ENCODE assay signal across 8 cellular contexts in genomic region chr1:226121049-226121586, GRCh38. TPM values are rescaled to one million over a fixed set of nuclear protein-coding genes. Genes with fewer than 3 reads are reported as not detected.
DNase-seq lines count a peak whose midpoint lies in the region; ATAC-seq, FAIRE-seq and TF ChIP-seq lines count a peak whose summit lies in the region.

No MANE protein-coding gene starts in this region.

- H3K36me3 ChIP-seq in SK-N-SH (replicated peaks in 1 of 2; ENCODE audit: control insufficient read depth in 1 of 2, insufficient read depth in 2 of 2, low read length in 1 of 2) (no peaks in the 10 kb centered on the region), iPS-20b (ENCODE audit: insufficient read depth, low read depth, low read length) (no peaks in the 10 kb centered on the region), subcutaneous abdominal adipose tissue (ENCODE audit: control insufficient read depth in 5 of 5, insufficient read depth in 5 of 5, low read length in 5 of 5) (no peaks in the 10 kb centered on the region)

- H3K9me3 ChIP-seq in SK-N-SH (no peaks in the 10 kb centered on the region), iPS-20b (ENCODE audit: insufficient read depth, low read depth, low read length) (no peaks in the 10 kb centered on the region), subcutaneous abdominal adipose tissue (ENCODE audit: control insufficient read depth in 5 of 5, low read length in 5 of 5) (no peaks in the 10 kb centered on the region)

- H3K4me3 Mint-ChIP-seq in activated T-helper 1 cell treated with anti-CD3 and anti-CD28 coated beads, Interleukin-12 subunit alpha, Interleukin-12 subunit beta, Interleukin-2, Interleukin-4 antibody, amounts not matched to agents 30 ng/mL and 10 ng/mL and 1 ng/mL, durations not matched to agents 14 hours and 24 hours and 36 hours = peak overlapping the region; percentile 83

- no peak for FAIRE-seq in HTR-8/SVneo (lab: Jason Lieb, UNC)

- H3K9ac ChIP-seq in SK-N-SH = no peak overlapping the region
- H3K9ac ChIP-seq in iPS-20b (ENCODE audit: low read depth, low read length) = no peak overlapping the region; the same call in 1 of the 2 replicates
- H3K9ac ChIP-seq in subcutaneous abdominal adipose tissue (ENCODE audit: low read length in 5 of 5) = peak overlapping the region in 3 of 5 donors; percentile 43 to 59 (median 48)

- no peak for TF ChIP-seq CTCF in SK-N-SH (IDR thresholded peaks at IDR 0.05)

- peaks cover 5% of the 10 kb centered on the region for H3K27me3 Mint-ChIP-seq in activated T-helper 1 cell treated with anti-CD3 and anti-CD28 coated beads, Interleukin-12 subunit alpha, Interleukin-12 subunit beta, Interleukin-2, Interleukin-4 antibody, amounts not matched to agents 30 ng/mL and 10 ng/mL and 1 ng/mL, durations not matched to agents 14 hours and 24 hours and 36 hours (ENCODE audit: insufficient read depth)

- peak overlapping the region; percentile 82; the same call in 1 of the 2 replicates for H3K4me2 ChIP-seq in SK-N-SH

- H3K9me2 ChIP-seq in SK-N-SH = no peaks in the 10 kb centered on the region

- intact Hi-C loops in activated T-helper 1 cell treated with anti-CD3 and anti-CD28 coated beads, Interleukin-12 subunit alpha, Interleukin-12 subunit beta, Interleukin-2, Interleukin-4 antibody, amounts not matched to agents 30 ng/mL and 10 ng/mL and 1 ng/mL, durations not matched to agents 14 hours and 24 hours and 36 hours (cut with micrococcal nuclease) = loop anchor here (1.0 kb wide), 2 partner anchors 38 to 57 kb away; no protein-coding TSS in a partner anchor

- H3K4me1 Mint-ChIP-seq in activated T-helper 1 cell treated with anti-CD3 and anti-CD28 coated beads, Interleukin-12 subunit alpha, Interleukin-12 subunit beta, Interleukin-2, Interleukin-4 antibody, amounts not matched to agents 30 ng/mL and 10 ng/mL and 1 ng/mL, durations not matched to agents 14 hours and 24 hours and 36 hours (ENCODE audit: low read depth) = peaks cover 39% of the 10 kb centered on the region

- H2AFZ ChIP-seq in SK-N-SH (ENCODE audit: low read depth) = no peak overlapping the region

- no peaks in the 10 kb centered on the region for H3K27me3 ChIP-seq in SK-N-SH (ENCODE audit: insufficient read depth)
- H3K27me3 ChIP-seq in iPS-20b (ENCODE audit: insufficient read depth, low read length) = peaks cover 23% of the 10 kb centered on the region
- H3K27me3 ChIP-seq in subcutaneous abdominal adipose tissue (ENCODE audit: control insufficient read depth in 5 of 5, insufficient read depth in 4 of 5, low read length in 5 of 5) = peaks cover 0 to 4% (median 0%) of the 10 kb centered on the region in 5 donors

- 42% methylated on average over 22 of the region's 37 CpGs for WGBS in SK-N-SH (ENCODE audit: low lambda C conversion rate)

- H3K27ac ChIP-seq in SK-N-SH (ENCODE audit: low read depth in 2 of 2, low read length in 1 of 2) (no peak overlapping the region), iPS-20b (ENCODE audit: low read length) (no peak overlapping the region), subcutaneous abdominal adipose tissue (ENCODE audit: low read depth, low read length) (no peak overlapping the region)

- no peaks in the 10 kb centered on the region for H3K9me3 Mint-ChIP-seq in activated T-helper 1 cell treated with anti-CD3 and anti-CD28 coated beads, Interleukin-12 subunit alpha, Interleukin-12 subunit beta, Interleukin-2, Interleukin-4 antibody, amounts not matched to agents 30 ng/mL and 10 ng/mL and 1 ng/mL, durations not matched to agents 14 hours and 24 hours and 36 hours

- peaks cover 2% of the 10 kb centered on the region for H3K36me3 Mint-ChIP-seq in activated T-helper 1 cell treated with anti-CD3 and anti-CD28 coated beads, Interleukin-12 subunit alpha, Interleukin-12 subunit beta, Interleukin-2, Interleukin-4 antibody, amounts not matched to agents 30 ng/mL and 10 ng/mL and 1 ng/mL, durations not matched to agents 14 hours and 24 hours and 36 hours (ENCODE audit: low read depth)

- POLR2A ChIA-PET in SK-N-SH (lab: Yijun Ruan, JAX) = interaction anchor here (1.2 to 1.3 kb wide), 2 partner anchors 11 to 59 kb away, joined by 4 to 7 read pairs; partner anchors contain the start of gene H3-3A

- peaks cover 0 to 15% of the 10 kb centered on the region in 2 experiments; a peak in 2 of 4 replicates for H3K4me1 ChIP-seq in SK-N-SH (ENCODE audit: control insufficient read depth in 1 of 2, insufficient read depth in 2 of 2, low read depth in 1 of 2, low read length in 1 of 2)
- peaks cover 5% of the 10 kb centered on the region; the same call in 1 of the 2 replicates for H3K4me1 ChIP-seq in iPS-20b (ENCODE audit: insufficient read depth, low read length)
- peaks cover 0 to 18% (median 13%) of the 10 kb centered on the region in 5 donors for H3K4me1 ChIP-seq in subcutaneous abdominal adipose tissue (ENCODE audit: control insufficient read depth in 5 of 5, insufficient read depth in 5 of 5, low read length in 5 of 5)

- H3K79me2 ChIP-seq in SK-N-SH (ENCODE audit: insufficient read depth) = no peaks in the 10 kb centered on the region

- peaks cover 9% of the 10 kb centered on the region for H3F3A ChIP-seq in SK-N-SH (replicated peaks; ENCODE audit: insufficient read depth)

- no peak for TF ChIP-seq RAD21 in SK-N-SH (IDR thresholded peaks at IDR 0.05; ENCODE audit: low read length)

- H3K27ac Mint-ChIP-seq in activated T-helper 1 cell treated with anti-CD3 and anti-CD28 coated beads, Interleukin-12 subunit alpha, Interleukin-12 subunit beta, Interleukin-2, Interleukin-4 antibody, amounts not matched to agents 30 ng/mL and 10 ng/mL and 1 ng/mL, durations not matched to agents 14 hours and 24 hours and 36 hours = peak overlapping the region; percentile 87

- DNase-seq in SK-N-SH (no peak), NCI-H2171 (lab: John Stamatoyannopoulos, UW) (no peak), HTR-8/SVneo (ENCODE audit: insufficient read length, low spot score) (no peak)
- DNase-seq in activated T-helper 1 cell treated with anti-CD3 and anti-CD28 coated beads, Interleukin-12 subunit alpha, Interleukin-12 subunit beta, Interleukin-2, Interleukin-4 antibody, amounts not matched to agents 30 ng/mL and 10 ng/mL and 1 ng/mL, durations not matched to agents 14 hours and 24 hours and 36 hours (ENCODE audit: low spot score) = no peak

- H4K20me1 ChIP-seq in SK-N-SH (ENCODE audit: insufficient read depth) = no peaks in the 10 kb centered on the region

- CTCF ChIA-PET in SK-N-SH (lab: Yijun Ruan, JAX) = interaction anchor here (0.6 to 5.7 kb wide), 20 partner anchors 11 to 212 kb away, joined by 3 to 104 read pairs (median 4); partner anchors contain the start of gene H3-3A

- no peak for TF ChIP-seq EP300 in SK-N-SH (IDR thresholded peaks at IDR 0.05; ENCODE audit: borderline replicate concordance in 1 of 2, low read depth in 1 of 2, low read length in 1 of 2)

- H3K4me3 ChIP-seq in SK-N-SH (ENCODE audit: low read depth in 2 of 2, low read length in 1 of 2) (peak overlapping the region; percentile 64 to 73; a peak in 3 of 4 replicates), iPS-20b (ENCODE audit: low read length) (peak overlapping the region; percentile 70; the same call in 1 of the 2 replicates), subcutaneous abdominal adipose tissue (ENCODE audit: low read depth in 1 of 5, low read length in 5 of 5) (peak overlapping the region in 4 of 5 donors; percentile 34 to 78 (median 58))

- ATAC-seq in SK-N-SH treated with all-trans-retinoic acid at 6 μM for 48 hours (no peak), HG02970 (IDR thresholded peaks at IDR 0.05; ENCODE audit: low FRiP score, unreplicated experiment) (no peak)

TF ChIP-seq in SK-N-SH, 30 proteins besides CTCF, POLR2A, EP300 and RAD21:
- TF ChIP-seq NFIC (IDR thresholded peaks at IDR 0.05; ENCODE audit: borderline replicate concordance) = no peak

TF ChIP-seq in SK-N-SH treated with all-trans-retinoic acid at 6 μM for 48 hours, 23 proteins besides CTCF, POLR2A, EP300 and RAD21 (continues in another document):
- TF ChIP-seq ZFP3 (CRISPR knock-in tag; IDR thresholded peaks at IDR 0.05) = no peak
- TF ChIP-seq CSRNP3 (CRISPR knock-in tag; IDR thresholded peaks at IDR 0.05) = no peak
- TF ChIP-seq PATZ1 (CRISPR knock-in tag; IDR thresholded peaks at IDR 0.05; ENCODE audit: borderline replicate concordance) = no peak
- no peak for TF ChIP-seq ZC3H10 (CRISPR knock-in tag; IDR thresholded peaks at IDR 0.05)
- no peak for TF ChIP-seq ISL1 (CRISPR knock-in tag; IDR thresholded peaks at IDR 0.05)
- TF ChIP-seq ZNF8 (CRISPR knock-in tag; IDR thresholded peaks at IDR 0.05) = no peak
- no peak for TF ChIP-seq ZNF70 (CRISPR knock-in tag; IDR thresholded peaks at IDR 0.05)
- no peak for TF ChIP-seq TCF4 (CRISPR knock-in tag; IDR thresholded peaks at IDR 0.05; ENCODE audit: borderline replicate concordance)

RNA-seq across cellular contexts. Expression of gene H3-3A, which starts 58.6 kb away (rescaled TPM):
- 315 and 370 TPM in 2 replicates for polyA plus RNA-seq in SK-N-SH (2012; rRNA removed)
- polyA plus RNA-seq in SK-N-SH (2012; cell fraction: cytosol; rRNA removed) = 299 and 383 TPM in 2 replicates
- polyA plus RNA-seq in SK-N-SH (2012; cell fraction: nucleus; rRNA removed) = 85.2 and 129 TPM in 2 replicates
- total RNA-seq in activated T-helper 1 cell treated with anti-CD3 and anti-CD28 coated beads, Interleukin-12 subunit alpha, Interleukin-12 subunit beta, Interleukin-2, Interleukin-4 antibody, amounts not matched to agents 30 ng/mL and 10 ng/mL and 1 ng/mL, durations not matched to agents 14 hours and 24 hours and 36 hours = 416 and 426 TPM in 2 replicates

Comparison
In these comparisons a context has a peak if more than half of its experiments do, and no peak if none do; other contexts are left out.
1. H3K9ac ChIP-seq: peak in subcutaneous abdominal adipose tissue (3 of 5); none in SK-N-SH (single experiment) and iPS-20b (single experiment).
2. Peak in every context shown above with its lines, with median percentiles within 50 percentile points of each other: H3K4me3 ChIP-seq.